In genomic region chr3:55690746-55691540, GRCh38 we compare ENCODE assay signal across 11 cellular contexts.
DNase-seq lines count a peak whose midpoint lies in the region; ATAC-seq and TF ChIP-seq lines count a peak whose summit lies in the region.
"Had no signal": no experiment of that assay in that cellular context is flagged by ENCODE, and none has a peak within 500 bp of the region (broad histone marks: within the 10 kb centered on the region; RNA-seq: fewer than 3 reads in every experiment).

No MANE protein-coding gene starts in this region.

- H3K4me1 Mint-ChIP-seq in CD4-positive, alpha-beta memory T cell, result no peaks in the 10 kb centered on the region
- H3K4me1 Mint-ChIP-seq in stimulated activated naive B cell treated with anti-CD40 and anti-IgM and Interleukin-4, amounts not matched to agents 10 μg/mL and 1 μg/mL and 100 μg/mL, for 72 hours, result no peaks in the 10 kb centered on the region

- H3K27ac Mint-ChIP-seq in CD4-positive, alpha-beta memory T cell, result no peak overlapping the region
- no peak overlapping the region for H3K27ac Mint-ChIP-seq in stimulated activated naive B cell treated with anti-CD40 and anti-IgM and Interleukin-4, amounts not matched to agents 10 μg/mL and 1 μg/mL and 100 μg/mL, for 72 hours

- H2BK15ac ChIP-seq in mesenchymal stem cell (ENCODE audit: low read depth, poor library complexity, severe bottlenecking), result no peak overlapping the region

- no peak overlapping the region for H2AFZ ChIP-seq in mesenchymal stem cell (ENCODE audit: low read depth, low read length)

- H2BK120ac ChIP-seq in mesenchymal stem cell (ENCODE audit: low read depth, low read length), result no peak overlapping the region

- DNase-seq in HEK293T (ENCODE audit: extremely low spot score) (peak; percentile 36), NCI-H524 (lab: John Stamatoyannopoulos, UW) (peak; percentile 59 to 85), mesenchymal stem cell (no peak), mucosa of gallbladder (ENCODE audit: low spot score) (no peak), posterior vena cava (ENCODE audit: low spot score) (no peak)
- no peak for DNase-seq in CD4-positive, alpha-beta memory T cell
- DNase-seq in stimulated activated naive B cell treated with anti-CD40 and anti-IgM and Interleukin-4, amounts not matched to agents 10 μg/mL and 1 μg/mL and 100 μg/mL, for 72 hours, result no peak
- DNase-seq: stimulated activated CD4-positive, alpha-beta T cell treated with anti-CD3 and anti-CD28 coated beads, Interleukin-4, amount 100 ng/mL, for 24 hours had no signal

- no peak overlapping the region for H4K8ac ChIP-seq in mesenchymal stem cell (ENCODE audit: low read length)

- H3K23ac ChIP-seq in mesenchymal stem cell (ENCODE audit: low read length in 2 of 2), result no peak overlapping the region

- peaks cover 7% of the 10 kb centered on the region for H3K4me1 ChIP-seq in mesenchymal stem cell (ENCODE audit: control insufficient read depth, insufficient read depth, low read depth, low read length)
- no peaks in the 10 kb centered on the region for H3K4me1 ChIP-seq in CD4-positive, alpha-beta memory T cell (ENCODE audit: insufficient read depth, low read length)

- H3K36me3 Mint-ChIP-seq in CD4-positive, alpha-beta memory T cell, result no peaks in the 10 kb centered on the region
- no peaks in the 10 kb centered on the region for H3K36me3 Mint-ChIP-seq in stimulated activated naive B cell treated with anti-CD40 and anti-IgM and Interleukin-4, amounts not matched to agents 10 μg/mL and 1 μg/mL and 100 μg/mL, for 72 hours

- H3K4ac ChIP-seq in mesenchymal stem cell (ENCODE audit: low read depth in 1 of 2, low read length in 2 of 2), result no peak overlapping the region

- H3K27me3 Mint-ChIP-seq in CD4-positive, alpha-beta memory T cell, result no peaks in the 10 kb centered on the region
- H3K27me3 Mint-ChIP-seq in stimulated activated naive B cell treated with anti-CD40 and anti-IgM and Interleukin-4, amounts not matched to agents 10 μg/mL and 1 μg/mL and 100 μg/mL, for 72 hours, result no peaks in the 10 kb centered on the region

- no peak overlapping the region for H2BK5ac ChIP-seq in mesenchymal stem cell (ENCODE audit: low read depth, low read length, poor library complexity, severe bottlenecking)

- H3K18ac ChIP-seq in mesenchymal stem cell (ENCODE audit: low read depth in 1 of 2, low read length in 2 of 2), result peak overlapping the region in 1 of 2 experiments; percentile 29

- no peak overlapping the region for H3K4me2 ChIP-seq in mesenchymal stem cell (ENCODE audit: low read length, poor library complexity, severe bottlenecking)

- H3K14ac ChIP-seq in mesenchymal stem cell (ENCODE audit: low read length in 2 of 2), result no peak overlapping the region

- no peaks in the 10 kb centered on the region for H3K9me3 ChIP-seq in mesenchymal stem cell (ENCODE audit: control insufficient read depth, low read length)
- no peaks in the 10 kb centered on the region for H3K9me3 ChIP-seq in CD4-positive, alpha-beta memory T cell (ENCODE audit: control insufficient read depth in 1 of 2, low read length in 2 of 2)

- peak overlapping the region; percentile 22 for H4K91ac ChIP-seq in mesenchymal stem cell (ENCODE audit: low read length)

- peaks cover 0 to 3% (median 0%) of the 10 kb centered on the region in 8 donors for H3K9me3 Mint-ChIP-seq in CD4-positive, alpha-beta memory T cell
- H3K9me3 Mint-ChIP-seq in stimulated activated naive B cell treated with anti-CD40 and anti-IgM and Interleukin-4, amounts not matched to agents 10 μg/mL and 1 μg/mL and 100 μg/mL, for 72 hours, result peaks cover 3 to 4% of the 10 kb centered on the region in 2 donors

- H3K79me1 ChIP-seq in mesenchymal stem cell (replicated peaks; ENCODE audit: low read length, poor library complexity, severe bottlenecking), result no peaks in the 10 kb centered on the region

- peak; percentile 57 for ATAC-seq in GM18508 (IDR thresholded peaks at IDR 0.05; ENCODE audit: insufficient read depth, unreplicated experiment)
- no peak for ATAC-seq in stimulated activated naive B cell treated with anti-CD40 and anti-IgM and Interleukin-4, amounts not matched to agents 10 μg/mL and 1 μg/mL and 100 μg/mL, for 72 hours (replicated peaks)
- ATAC-seq: K562 had no signal

- peak overlapping the region in 1 of 2 experiments; percentile 21 for H2BK12ac ChIP-seq in mesenchymal stem cell (ENCODE audit: low read length in 2 of 2)

- POLR2A ChIA-PET in HEK293T (lab: Yijun Ruan, JAX), result no interaction called here
- POLR2A ChIA-PET in CD4-positive, alpha-beta memory T cell (lab: Charles Lee; ENCODE audit: partially characterized antibody), result no interaction called here

- no peaks in the 10 kb centered on the region for H3K36me3 ChIP-seq in mesenchymal stem cell (ENCODE audit: control insufficient read depth in 1 of 2, insufficient read depth in 2 of 2, low read depth in 1 of 2, low read length in 2 of 2)
- H3K36me3 ChIP-seq in CD4-positive, alpha-beta memory T cell (ENCODE audit: insufficient read depth, low read length), result no peaks in the 10 kb centered on the region
- H3K36me3 ChIP-seq: cardiac muscle cell had no signal

- intact Hi-C loops in CD4-positive, alpha-beta memory T cell (cut with micrococcal nuclease), result no loop called here
- intact Hi-C loops in posterior vena cava (cut with DNase I), result no loop called here

- no peak overlapping the region for H3K4me3 Mint-ChIP-seq in CD4-positive, alpha-beta memory T cell
- H3K4me3 Mint-ChIP-seq in stimulated activated naive B cell treated with anti-CD40 and anti-IgM and Interleukin-4, amounts not matched to agents 10 μg/mL and 1 μg/mL and 100 μg/mL, for 72 hours, result no peak overlapping the region

- CTCF ChIA-PET in HEK293T (lab: Yijun Ruan, JAX), result interaction anchor here (0.6 to 0.8 kb wide), 4 partner anchors 9 to 35 kb away, joined by 3 to 4 read pairs (median 3); no protein-coding TSS in a partner anchor
- CTCF ChIA-PET in CD4-positive, alpha-beta memory T cell (lab: Charles Lee; ENCODE audit: partially characterized antibody), result no interaction called here

- H3K9ac ChIP-seq in mesenchymal stem cell (ENCODE audit: low read length), result no peak overlapping the region

- peaks cover 0 to 27% of the 10 kb centered on the region in 2 experiments for H3K27me3 ChIP-seq in mesenchymal stem cell (ENCODE audit: control insufficient read depth in 1 of 2, insufficient read depth in 1 of 2, low read length in 2 of 2)
- no peaks in the 10 kb centered on the region for H3K27me3 ChIP-seq in CD4-positive, alpha-beta memory T cell (ENCODE audit: insufficient read depth, low read length)
- H3K27me3 ChIP-seq: cardiac muscle cell had no signal

- WGBS in mesenchymal stem cell, result 46% methylated on average over 2 of the region's 7 CpGs

- H3K4me3 ChIP-seq in mesenchymal stem cell (ENCODE audit: insufficient read depth in 1 of 2, low read depth in 1 of 2, low read length in 2 of 2), result no peak overlapping the region
- no peak overlapping the region for H3K4me3 ChIP-seq in CD4-positive, alpha-beta memory T cell (ENCODE audit: low read length in 2 of 2)
- H3K4me3 ChIP-seq: cardiac muscle cell, K562 had no signal

- no peak overlapping the region for H2AK5ac ChIP-seq in mesenchymal stem cell (ENCODE audit: low read length, severe bottlenecking)

- H3K27ac ChIP-seq in mesenchymal stem cell (ENCODE audit: low read length, poor library complexity, severe bottlenecking), result no peak overlapping the region
- H3K27ac ChIP-seq in CD4-positive, alpha-beta memory T cell (ENCODE audit: low read depth, low read length), result no peak overlapping the region
- H3K27ac ChIP-seq: cardiac muscle cell had no signal

TF ChIP-seq in HEK293T, 16 proteins besides CTCF, POLR2A, EP300 and RAD21:
- TF ChIP-seq BHLHE40 (IDR thresholded peaks at IDR 0.05; ENCODE audit: borderline replicate concordance), result no peak
- TF ChIP-seq ARNT (IDR thresholded peaks at IDR 0.05), result no peak
- no peak for TF ChIP-seq SP1 (IDR thresholded peaks at IDR 0.05)
- TF ChIP-seq FOXK2 (IDR thresholded peaks at IDR 0.05), result no peak
- no peak for TF ChIP-seq L3MBTL2 (conservative IDR thresholded peaks at IDR 0.05)
- no peak for TF ChIP-seq FOXM1 (IDR thresholded peaks at IDR 0.05; ENCODE audit: borderline replicate concordance)
- TF ChIP-seq LEF1 (IDR thresholded peaks at IDR 0.05; ENCODE audit: borderline replicate concordance), result no peak
- TF ChIP-seq CTBP1 (IDR thresholded peaks at IDR 0.05; ENCODE audit: borderline replicate concordance), result no peak
- no peak for TF ChIP-seq ELF4 (IDR thresholded peaks at IDR 0.05)
- TF ChIP-seq HDGF (IDR thresholded peaks at IDR 0.05; ENCODE audit: borderline replicate concordance), result no peak
- TF ChIP-seq FOXA1 (IDR thresholded peaks at IDR 0.05), result no peak
- no peak for TF ChIP-seq NFRKB (IDR thresholded peaks at IDR 0.05)
- TF ChIP-seq TARDBP (IDR thresholded peaks at IDR 0.05), result no peak
- TF ChIP-seq ZNF384 (IDR thresholded peaks at IDR 0.05), result no peak
- no peak for TF ChIP-seq PKNOX1 (IDR thresholded peaks at IDR 0.05)
- TF ChIP-seq SUZ12 (IDR thresholded peaks at IDR 0.05), result no peak

Comparison
In these comparisons a context has a peak if more than half of its experiments do, and no peak if none do; other contexts are left out.
1. DNase-seq: peak in HEK293T (single experiment) and NCI-H524 (2 of 2); none in mesenchymal stem cell (single experiment), mucosa of gallbladder (single experiment), CD4-positive, alpha-beta memory T cell (0 of 5), stimulated activated naive B cell treated with anti-CD40 and anti-IgM and Interleukin-4, amounts not matched to agents 10 μg/mL and 1 μg/mL and 100 μg/mL, for 72 hours (single experiment) and posterior vena cava (single experiment).